Comparison of ENCODE assay signal across 2 cellular contexts in genomic region chr15:40088929-40089755, GRCh38.
TF ChIP-seq lines count a peak whose summit lies in the region.

No MANE protein-coding gene starts in this region.

TF ChIP-seq in A549, 52 proteins besides CTCF, POLR2A, EP300 and RAD21:
- no peak for TF ChIP-seq ZC3H11A (IDR thresholded peaks at IDR 0.05)
- TF ChIP-seq CHD2 (IDR thresholded peaks at IDR 0.05; ENCODE audit: low read length, partially characterized antibody): no peak
- TF ChIP-seq HOXA7 (CRISPR knock-in tag; IDR thresholded peaks at IDR 0.05): no peak
- no peak for TF ChIP-seq ZNF302 (CRISPR knock-in tag; IDR thresholded peaks at IDR 0.05)
- TF ChIP-seq JUN (IDR thresholded peaks at IDR 0.05): no peak
- TF ChIP-seq CBX2 (IDR thresholded peaks at IDR 0.05; ENCODE audit: borderline replicate concordance, low read depth): no peak
- TF ChIP-seq USF2 (IDR thresholded peaks at IDR 0.05): no peak
- TF ChIP-seq KDM5A (IDR thresholded peaks at IDR 0.05): no peak
- no peak for TF ChIP-seq RNF2 (IDR thresholded peaks at IDR 0.05; ENCODE audit: borderline replicate concordance, low read depth)
- no peak for TF ChIP-seq MAFK (IDR thresholded peaks at IDR 0.05; ENCODE audit: partially characterized antibody)
- TF ChIP-seq ATOH8 (CRISPR knock-in tag; IDR thresholded peaks at IDR 0.05; ENCODE audit: low read depth): no peak
- no peak for TF ChIP-seq SMC3 (IDR thresholded peaks at IDR 0.05)

TF ChIP-seq in IMR-90, 13 proteins besides CTCF, POLR2A, EP300 and RAD21:
- TF ChIP-seq SMC3 (IDR thresholded peaks at IDR 0.05; ENCODE audit: low read depth, low read length) (no peak), MAZ (IDR thresholded peaks at IDR 0.05; ENCODE audit: borderline replicate concordance, low read depth, low read length) (peak; percentile 18; the same call in 1 of the 2 replicates), RCOR1 (IDR thresholded peaks at IDR 0.05; ENCODE audit: insufficient replicate concordance, low read length) (no peak), CHD1 (IDR thresholded peaks at IDR 0.05; ENCODE audit: low read depth, low read length) (no peak), MXI1 (IDR thresholded peaks at IDR 0.05; ENCODE audit: borderline replicate concordance, low read depth, low read length) (no peak), CEBPB (IDR thresholded peaks at IDR 0.05; ENCODE audit: low read depth, low read length) (no peak), NFE2L2 (IDR thresholded peaks at IDR 0.05; ENCODE audit: low read depth, low read length) (no peak)
